Comparison of ENCODE assay signal across 1 cellular context in genomic region chr6:37210313-37210898, GRCh38.
TF ChIP-seq lines count a peak whose summit lies in the region.

No MANE protein-coding gene starts in this region.

TF ChIP-seq in IMR-90, 13 proteins besides CTCF, POLR2A, EP300 and RAD21:
- TF ChIP-seq CEBPB (IDR thresholded peaks at IDR 0.05; ENCODE audit: low read depth, low read length): no peak
- TF ChIP-seq CHD1 (IDR thresholded peaks at IDR 0.05; ENCODE audit: low read depth, low read length): no peak
- TF ChIP-seq SMC3 (IDR thresholded peaks at IDR 0.05; ENCODE audit: low read depth, low read length): peak; percentile 98
TF ChIP-seq in IMR-90: peak in this region for 1.
